8 cellular contexts compared by ENCODE assay signal in the genomic region with DNA sequence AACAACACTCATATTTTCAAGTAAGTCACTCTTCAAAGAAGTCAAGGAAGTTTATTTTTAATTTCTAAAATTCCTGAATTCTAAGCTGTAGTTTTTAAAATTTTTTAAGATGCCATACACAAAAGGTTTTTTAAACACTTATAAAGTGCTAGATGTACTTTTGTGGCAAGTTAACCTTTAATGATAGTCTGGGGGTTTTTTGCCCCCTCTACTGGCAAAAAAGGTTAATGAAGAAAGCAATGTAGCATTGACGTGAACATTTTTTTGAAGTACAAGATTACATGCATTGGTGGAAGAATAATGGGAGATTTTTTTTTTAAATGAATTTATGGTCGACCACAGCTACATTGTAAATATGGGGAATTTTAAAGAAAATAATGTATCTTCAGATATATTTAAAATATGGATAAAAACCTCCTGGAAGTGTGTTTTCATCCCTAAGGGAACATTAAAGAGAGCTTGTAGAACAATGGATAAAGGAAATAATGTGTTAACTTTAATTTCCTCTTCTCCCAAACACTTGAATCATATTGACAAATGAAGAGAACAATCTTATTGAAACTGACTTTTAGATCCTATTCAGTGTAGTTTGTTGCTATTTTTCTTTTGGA. TPM values are rescaled to one million over a fixed set of nuclear protein-coding genes. Genes with fewer than 3 reads are reported as not detected.
DNase-seq lines count a peak whose midpoint lies in the region; ATAC-seq and TF ChIP-seq lines count a peak whose summit lies in the region.

No MANE protein-coding gene starts in this region.

- H3K79me2 ChIP-seq in DND-41 (ENCODE audit: insufficient read depth, low read length), result peaks cover 59% of the 10 kb centered on the region
- H3K79me2 ChIP-seq in OCI-LY1 (ENCODE audit: insufficient read depth, low read length), result no peaks in the 10 kb centered on the region
- H3K79me2 ChIP-seq in neural cell (replicated peaks; ENCODE audit: insufficient read depth, low read length), result no peaks in the 10 kb centered on the region

- H3K36me3 ChIP-seq in DND-41 (ENCODE audit: insufficient read depth, low read length), result peaks cover 91% of the 10 kb centered on the region
- peaks cover 56% of the 10 kb centered on the region; the same call in 1 of the 2 replicates for H3K36me3 ChIP-seq in OCI-LY1 (ENCODE audit: insufficient read depth, low read length)
- H3K36me3 ChIP-seq in endodermal cell (ENCODE audit: control insufficient read depth, insufficient read depth, low read length), result peaks cover 75% of the 10 kb centered on the region
- H3K36me3 ChIP-seq in neural cell (ENCODE audit: insufficient read depth, low read length), result no peaks in the 10 kb centered on the region

- H3K4me1 ChIP-seq in DND-41 (ENCODE audit: insufficient read depth, low read length) (peaks cover 24% of the 10 kb centered on the region), OCI-LY1 (ENCODE audit: insufficient read depth, low read length, severe bottlenecking) (no peaks in the 10 kb centered on the region), endodermal cell (ENCODE audit: control insufficient read depth, insufficient read depth, low read length) (no peaks in the 10 kb centered on the region)

- H3K4me2 ChIP-seq in DND-41 (ENCODE audit: insufficient read depth, low read length) (peak overlapping the region; percentile 7; the same call in 1 of the 2 replicates), OCI-LY1 (ENCODE audit: low read length) (no peak overlapping the region), neural cell (ENCODE audit: low read length) (no peak overlapping the region)

- no peak for TF ChIP-seq EP300 in neural cell (conservative IDR thresholded peaks at IDR 0.05; ENCODE audit: poor library complexity, severe bottlenecking)

- TF ChIP-seq CTCF in DND-41 (IDR thresholded peaks at IDR 0.05; ENCODE audit: borderline replicate concordance, extremely low read depth, low read length, poor library complexity, severe bottlenecking) (peak; percentile 76), OCI-LY1 (IDR thresholded peaks at IDR 0.05; ENCODE audit: low read length) (peak; percentile 75), endodermal cell (conservative IDR thresholded peaks at IDR 0.05) (peak; percentile 86), neural cell (IDR thresholded peaks at IDR 0.05; ENCODE audit: poor library complexity, severe bottlenecking) (peak; percentile 63)

- H3K27ac ChIP-seq in DND-41 (ENCODE audit: low read length) (no peak overlapping the region; the same call in 1 of the 2 replicates), OCI-LY1 (ENCODE audit: low read depth, low read length, poor library complexity, severe bottlenecking) (no peak overlapping the region), endodermal cell (ENCODE audit: low read depth, low read length) (no peak overlapping the region), neural cell (ENCODE audit: low read length) (no peak overlapping the region)

- H4K20me1 ChIP-seq in DND-41 (ENCODE audit: insufficient read depth, low read length) (peaks cover 4% of the 10 kb centered on the region; the same call in 1 of the 2 replicates), OCI-LY1 (ENCODE audit: insufficient read depth, low read length) (no peaks in the 10 kb centered on the region), neural cell (ENCODE audit: insufficient read depth) (no peaks in the 10 kb centered on the region)

- TF ChIP-seq RAD21 in neural cell (conservative IDR thresholded peaks at IDR 0.05), result peak; percentile 61

- peaks cover 7% of the 10 kb centered on the region for H3K4me1 Mint-ChIP-seq in endodermal cell
- H3K4me1 Mint-ChIP-seq in T-helper 2 cell treated with Interferon-gamma antibody and Interleukin-4, amounts not matched to agents 5 μg/mL and 100 μg/mL, for 36 hours (ENCODE audit: low read depth), result peaks cover 17% of the 10 kb centered on the region

- H3K27me3 Mint-ChIP-seq in endodermal cell (ENCODE audit: insufficient read depth), result no peaks in the 10 kb centered on the region
- H3K27me3 Mint-ChIP-seq in T-helper 2 cell treated with Interferon-gamma antibody and Interleukin-4, amounts not matched to agents 5 μg/mL and 100 μg/mL, for 36 hours (ENCODE audit: low read depth), result no peaks in the 10 kb centered on the region

- no peak overlapping the region for H3K4me3 Mint-ChIP-seq in endodermal cell
- H3K4me3 Mint-ChIP-seq in T-helper 2 cell treated with Interferon-gamma antibody and Interleukin-4, amounts not matched to agents 5 μg/mL and 100 μg/mL, for 36 hours, result no peak overlapping the region

- DNase-seq in DND-41 (no peak), endodermal cell (no peak), DMS153 treated with DMSO at 0.1 percent for 48 hours (lab: John Stamatoyannopoulos, UW; ENCODE audit: unreplicated experiment) (no peak)
- no peak for DNase-seq in T-helper 2 cell treated with Interferon-gamma antibody and Interleukin-4, amounts not matched to agents 5 μg/mL and 100 μg/mL, for 36 hours (ENCODE audit: low spot score)

- no peaks in the 10 kb centered on the region for H3K9me3 Mint-ChIP-seq in endodermal cell
- no peaks in the 10 kb centered on the region for H3K9me3 Mint-ChIP-seq in T-helper 2 cell treated with Interferon-gamma antibody and Interleukin-4, amounts not matched to agents 5 μg/mL and 100 μg/mL, for 36 hours

- H3F3A ChIP-seq in OCI-LY1 (ENCODE audit: insufficient read depth, low read length) (no peaks in the 10 kb centered on the region), neural cell (ENCODE audit: insufficient read depth, low read length, poor library complexity, severe bottlenecking) (no peaks in the 10 kb centered on the region)

- H3K36me3 Mint-ChIP-seq in endodermal cell (ENCODE audit: low read depth), result peaks cover 50% of the 10 kb centered on the region
- H3K36me3 Mint-ChIP-seq in T-helper 2 cell treated with Interferon-gamma antibody and Interleukin-4, amounts not matched to agents 5 μg/mL and 100 μg/mL, for 36 hours (ENCODE audit: low read depth), result peaks cover 45% of the 10 kb centered on the region

- H3K27me3 ChIP-seq in DND-41 (ENCODE audit: insufficient read depth, low read length, poor library complexity) (no peaks in the 10 kb centered on the region), OCI-LY1 (ENCODE audit: insufficient read depth, low read length) (no peaks in the 10 kb centered on the region), endodermal cell (ENCODE audit: control insufficient read depth, insufficient read depth, low read length, poor library complexity, severe bottlenecking) (no peaks in the 10 kb centered on the region), neural cell (ENCODE audit: insufficient read depth, low read depth, low read length) (no peaks in the 10 kb centered on the region)

- no peaks in the 10 kb centered on the region for H3K9me2 ChIP-seq in OCI-LY1 (ENCODE audit: low read depth, low read length)
- H3K9me2 ChIP-seq in neural cell (ENCODE audit: insufficient read depth, low read length), result no peaks in the 10 kb centered on the region

- no peaks in the 10 kb centered on the region for H3K9me3 ChIP-seq in DND-41 (ENCODE audit: insufficient read depth, low read length, severe bottlenecking)
- no peaks in the 10 kb centered on the region for H3K9me3 ChIP-seq in OCI-LY1 (ENCODE audit: low read length)
- H3K9me3 ChIP-seq in endodermal cell (ENCODE audit: control insufficient read depth, low read length), result no peaks in the 10 kb centered on the region
- H3K9me3 ChIP-seq in neural cell (ENCODE audit: low read length), result no peaks in the 10 kb centered on the region

- ATAC-seq in DND-41 (ENCODE audit: insufficient read depth, low read depth), result peak; percentile 74
- peak; percentile 39 for ATAC-seq in GM21786 (IDR thresholded peaks at IDR 0.05; ENCODE audit: unreplicated experiment)
- no peak for ATAC-seq in HG02840 (IDR thresholded peaks at IDR 0.05; ENCODE audit: low FRiP score, unreplicated experiment)

- 44 to 47% methylated on average over 1 to 2 of the region's 2 CpGs for WGBS in endodermal cell (ENCODE audit: insufficient coverage in 1 of 2, insufficient read length in 1 of 2), 2 experiments

- H3K27ac Mint-ChIP-seq in endodermal cell, result peak overlapping the region; percentile 35
- H3K27ac Mint-ChIP-seq in T-helper 2 cell treated with Interferon-gamma antibody and Interleukin-4, amounts not matched to agents 5 μg/mL and 100 μg/mL, for 36 hours, result no peak overlapping the region

- H3K9ac ChIP-seq in DND-41 (ENCODE audit: low read depth, low read length) (0 out of 2 replicates have a peak overlapping the region, but pooled peaks have one; percentile 3), OCI-LY1 (ENCODE audit: low read length) (no peak overlapping the region), endodermal cell (ENCODE audit: extremely low read depth, low read length, poor library complexity, severe bottlenecking) (no peak overlapping the region), neural cell (ENCODE audit: low read length) (no peak overlapping the region)

- no peak overlapping the region for H3K4me3 ChIP-seq in DND-41 (ENCODE audit: low read depth in 1 of 2, low read length in 2 of 2)
- H3K4me3 ChIP-seq in OCI-LY1 (ENCODE audit: low read depth, low read length, poor library complexity, severe bottlenecking), result no peak overlapping the region
- no peak overlapping the region for H3K4me3 ChIP-seq in endodermal cell (ENCODE audit: low read length)
- H3K4me3 ChIP-seq in neural cell (ENCODE audit: low read length), result no peak overlapping the region

- H2AFZ ChIP-seq in DND-41 (ENCODE audit: low read depth, low read length) (no peak overlapping the region), OCI-LY1 (ENCODE audit: low read length) (no peak overlapping the region), neural cell (ENCODE audit: low read depth, low read length) (no peak overlapping the region)

TF ChIP-seq in neural cell, 6 proteins besides CTCF, POLR2A, EP300 and RAD21:
- TF ChIP-seq MXI1 (conservative IDR thresholded peaks at IDR 0.05; ENCODE audit: poor library complexity, severe bottlenecking) (no peak), SMC3 (conservative IDR thresholded peaks at IDR 0.05; ENCODE audit: poor library complexity) (peak; percentile 73)

RNA-seq across cellular contexts. Expression of a gene that starts 12.6 kb away (rescaled TPM):
- 10 to 100 TPM; 28.9 to 30.4 TPM for total RNA-seq in endodermal cell
- 76.9 TPM for polyA plus RNA-seq in endodermal cell (2013, experiment 1 of 2)
- 106 TPM for polyA plus RNA-seq in endodermal cell (2013, experiment 2 of 2)
- 36.8 and 42.0 TPM in 2 replicates for polyA plus RNA-seq in neural cell
- polyA minus RNA-seq in neural cell, result 26.8 and 38.4 TPM in 2 replicates
